In the genomic region with DNA sequence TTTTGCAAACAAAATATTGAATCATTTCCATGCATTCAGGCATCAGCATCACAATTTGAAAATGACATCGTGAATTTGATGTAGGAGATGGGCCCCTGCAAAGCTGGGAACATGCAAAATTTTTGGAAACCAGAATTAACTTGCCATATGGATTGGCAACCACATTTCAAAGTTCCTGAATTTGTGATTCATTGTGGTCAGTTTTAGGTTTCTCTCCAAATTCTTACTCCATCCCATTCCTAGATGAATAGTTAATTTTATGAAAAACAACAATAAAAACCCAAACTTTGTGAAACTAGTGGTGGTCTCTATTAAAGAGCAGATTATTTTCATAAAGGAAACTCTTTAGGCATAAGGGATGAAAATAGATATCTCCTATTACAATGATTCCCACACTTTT, we compare ENCODE assay signal across 17 cellular contexts.
"Had no signal": no experiment of that assay in that cellular context is flagged by ENCODE, and none has a peak within 500 bp of the region (broad histone marks: within the 10 kb centered on the region; RNA-seq: fewer than 3 reads in every experiment).

No MANE protein-coding gene starts in this region.

- H3K9me3 ChIP-seq: esophagus squamous epithelium, gastrocnemius medialis, ovary, right atrium auricular region, sigmoid colon, stomach had no signal

- H3K4me3 ChIP-seq: esophagus squamous epithelium, gastrocnemius medialis, ovary, right atrium auricular region, sigmoid colon, skin epidermis, stomach had no signal

- H3K27me3 ChIP-seq: esophagus squamous epithelium, gastrocnemius medialis, ovary, right atrium auricular region, sigmoid colon, stomach had no signal

- H3K27me3 Mint-ChIP-seq: stimulated activated naive B cell treated with anti-CD40 and anti-IgM and Interleukin-4, amounts not matched to agents 10 μg/mL and 1 μg/mL and 100 μg/mL, for 72 hours had no signal

- H3K27ac ChIP-seq: esophagus squamous epithelium, gastrocnemius medialis, ovary, right atrium auricular region, sigmoid colon, stomach had no signal

- H3K4me1 Mint-ChIP-seq: mesothelial cell of epicardium; natural killer cell; neural crest cell; stimulated activated naive B cell treated with anti-CD40 and anti-IgM and Interleukin-4, amounts not matched to agents 10 μg/mL and 1 μg/mL and 100 μg/mL, for 72 hours had no signal

- H3K4me1 ChIP-seq: esophagus squamous epithelium, gastrocnemius medialis, right atrium auricular region, sigmoid colon had no signal

- H3K36me3 ChIP-seq: esophagus squamous epithelium, gastrocnemius medialis, ovary, right atrium auricular region, sigmoid colon, stomach had no signal

- H3K36me3 Mint-ChIP-seq: mesothelial cell of epicardium; natural killer cell; stimulated activated naive B cell treated with anti-CD40 and anti-IgM and Interleukin-4, amounts not matched to agents 10 μg/mL and 1 μg/mL and 100 μg/mL, for 72 hours had no signal

- H3K9me3 Mint-ChIP-seq: mesothelial cell of epicardium; natural killer cell; neural crest cell; stimulated activated naive B cell treated with anti-CD40 and anti-IgM and Interleukin-4, amounts not matched to agents 10 μg/mL and 1 μg/mL and 100 μg/mL, for 72 hours had no signal

- H3K27ac Mint-ChIP-seq: mesothelial cell of epicardium, natural killer cell had no signal

- H3K4me3 Mint-ChIP-seq: mesothelial cell of epicardium; natural killer cell; neural crest cell; stimulated activated naive B cell treated with anti-CD40 and anti-IgM and Interleukin-4, amounts not matched to agents 10 μg/mL and 1 μg/mL and 100 μg/mL, for 72 hours had no signal

- ATAC-seq: gastrocnemius medialis; left lobe of liver; natural killer cell; stimulated activated naive B cell treated with anti-CD40 and anti-IgM and Interleukin-4, amounts not matched to agents 10 μg/mL and 1 μg/mL and 100 μg/mL, for 72 hours had no signal

- DNase-seq: dermis blood vessel endothelial cell; esophagus squamous epithelium; gastrocnemius medialis; islet precursor cell; natural killer cell; ovary; sigmoid colon; stimulated activated CD4-positive, alpha-beta T cell treated with anti-CD3 and anti-CD28 coated beads, Interleukin-2, amount 100 ng/mL, for 24 hours; stimulated activated CD4-positive, alpha-beta T cell treated with anti-CD3 and anti-CD28 coated beads, Interleukin-4, amount 100 ng/mL, for 4 hours; stimulated activated naive B cell treated with anti-CD40 and anti-IgM and Interleukin-4, amounts not matched to agents 10 μg/mL and 1 μg/mL and 100 μg/mL, for 72 hours; stomach; trophoblast cell had no signal
